ENCODE assay signal across 23 cellular contexts in the genomic region with DNA sequence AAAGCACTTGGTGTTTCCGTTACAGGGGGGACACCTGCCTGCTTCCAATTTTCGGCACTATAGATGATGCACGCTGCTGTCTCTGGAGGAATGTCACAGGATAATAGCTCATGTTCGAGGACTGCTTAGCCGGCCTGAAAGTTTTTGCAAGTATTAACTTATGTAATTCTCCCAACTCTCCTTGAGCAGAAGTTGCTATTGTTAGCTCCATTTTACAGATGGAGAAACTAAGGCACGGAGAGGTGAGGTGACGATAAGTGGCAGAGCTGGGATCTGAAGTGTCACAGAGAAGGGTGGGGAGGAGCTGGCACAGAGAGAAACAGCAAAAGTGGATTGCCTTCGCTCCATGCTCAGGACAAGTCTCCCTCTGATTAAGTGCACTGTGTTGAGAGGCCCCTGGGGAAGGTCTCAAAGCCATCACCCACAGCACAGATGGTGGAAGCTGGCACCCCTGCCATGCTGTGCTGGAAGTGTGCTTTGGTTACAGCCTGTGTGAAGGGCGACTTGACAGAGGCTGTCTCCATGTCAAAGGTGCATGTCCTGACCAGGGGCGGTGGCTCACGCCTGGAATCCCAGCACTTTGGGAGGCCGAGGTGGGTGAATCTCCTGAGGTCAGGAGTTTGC. TPM values are rescaled to one million over a fixed set of nuclear protein-coding genes. Genes with fewer than 3 reads are reported as not detected.
DNase-seq lines count a peak whose midpoint lies in the region; ATAC-seq and TF ChIP-seq lines count a peak whose summit lies in the region.
"Had no signal": no experiment of that assay in that cellular context is flagged by ENCODE, and none has a peak within 500 bp of the region (broad histone marks: within the 10 kb centered on the region; RNA-seq: fewer than 3 reads in every experiment).

No MANE protein-coding gene starts in this region.

- no peak overlapping the region for H2AFZ ChIP-seq in mammary epithelial cell (ENCODE audit: low read depth, low read length)
- H2AFZ ChIP-seq: parathyroid adenoma had no signal

- no peak for ATAC-seq in CD8-positive, alpha-beta T cell
- ATAC-seq in naive thymus-derived CD4-positive, alpha-beta T cell: no peak
- ATAC-seq: effector memory CD8-positive, alpha-beta T cell; Panc1; upper lobe of right lung had no signal

- no peaks in the 10 kb centered on the region for H3K36me3 ChIP-seq in CD8-positive, alpha-beta T cell (ENCODE audit: insufficient read depth, low read length)
- H3K36me3 ChIP-seq in naive thymus-derived CD4-positive, alpha-beta T cell (ENCODE audit: control insufficient read depth in 2 of 3, insufficient read depth in 3 of 3, low read length in 3 of 3): no peaks in the 10 kb centered on the region
- H3K36me3 ChIP-seq in mammary epithelial cell (ENCODE audit: insufficient read depth, low read length): no peaks in the 10 kb centered on the region
- H3K36me3 ChIP-seq: colonic mucosa, heart left ventricle, right atrium auricular region, upper lobe of right lung had no signal

- H3K9me3 Mint-ChIP-seq in CD8-positive, alpha-beta T cell: no peaks in the 10 kb centered on the region
- no peaks in the 10 kb centered on the region for H3K9me3 Mint-ChIP-seq in naive thymus-derived CD4-positive, alpha-beta T cell
- H3K9me3 Mint-ChIP-seq: activated T-cell treated with anti-CD3 and anti-CD28 coated beads, Interleukin-2, amount 50 U/mL, for 4 hours; CD4-positive, CD25-positive, alpha-beta regulatory T cell; effector memory CD8-positive, alpha-beta T cell; IgD-negative memory B cell; nephron had no signal

- H3K4me3 ChIP-seq in CD8-positive, alpha-beta T cell (ENCODE audit: low read depth, low read length): no peak overlapping the region
- H3K4me3 ChIP-seq in naive thymus-derived CD4-positive, alpha-beta T cell (ENCODE audit: low read length): no peak overlapping the region
- H3K4me3 ChIP-seq in mammary epithelial cell (replicated peaks in 1 of 3; ENCODE audit: insufficient read depth in 1 of 3, low read depth in 2 of 3, low read length in 3 of 3): no peak overlapping the region
- H3K4me3 ChIP-seq: colonic mucosa, heart left ventricle, right atrium auricular region, smooth muscle cell, upper lobe of right lung had no signal

- H3K27me3 ChIP-seq in CD8-positive, alpha-beta T cell (ENCODE audit: insufficient read depth, low read length): no peaks in the 10 kb centered on the region
- H3K27me3 ChIP-seq in naive thymus-derived CD4-positive, alpha-beta T cell (ENCODE audit: control insufficient read depth in 2 of 2, insufficient read depth in 2 of 2, low read length in 2 of 2): no peaks in the 10 kb centered on the region
- no peaks in the 10 kb centered on the region for H3K27me3 ChIP-seq in mammary epithelial cell (ENCODE audit: insufficient read depth, low read length)
- H3K27me3 ChIP-seq: colonic mucosa, right atrium auricular region, upper lobe of right lung had no signal

- POLR2A ChIA-PET in CD8-positive, alpha-beta T cell (lab: Charles Lee): interaction anchor here (0.6 to 1.4 kb wide), 2 partner anchors 27 to 184 kb away, joined by 3 read pairs; no protein-coding TSS in a partner anchor
- POLR2A ChIA-PET in naive thymus-derived CD4-positive, alpha-beta T cell (lab: Charles Lee): interaction anchor here (0.6 to 1.6 kb wide), 5 partner anchors 9 to 107 kb away, joined by 3 to 7 read pairs (median 4); no protein-coding TSS in a partner anchor
- POLR2A ChIA-PET in GM10248 (lab: Yijun Ruan, JAX): no interaction called here

- H3K27me3 Mint-ChIP-seq in CD8-positive, alpha-beta T cell (ENCODE audit: low read depth): no peaks in the 10 kb centered on the region
- no peaks in the 10 kb centered on the region for H3K27me3 Mint-ChIP-seq in naive thymus-derived CD4-positive, alpha-beta T cell
- H3K27me3 Mint-ChIP-seq: CD4-positive, CD25-positive, alpha-beta regulatory T cell had no signal

- CTCF ChIA-PET in CD8-positive, alpha-beta T cell (lab: Charles Lee): interaction anchor here (0.8 to 1.3 kb wide), 2 partner anchors 31 to 34 kb away, joined by 3 to 6 read pairs; no protein-coding TSS in a partner anchor
- CTCF ChIA-PET in naive thymus-derived CD4-positive, alpha-beta T cell (lab: Charles Lee): interaction anchor here (0.6 kb wide), 1 partner anchor 57 kb away, joined by 3 read pairs; no protein-coding TSS in a partner anchor
- CTCF ChIA-PET in GM10248 (lab: Yijun Ruan, JAX) (interaction anchor here (1.2 to 1.5 kb wide), 2 partner anchors 18 to 25 kb away, joined by 3 read pairs; no protein-coding TSS in a partner anchor), mammary epithelial cell (lab: Charles Lee; ENCODE audit: low non-redundant PET) (no interaction called here)

- H3K36me3 Mint-ChIP-seq in CD8-positive, alpha-beta T cell: peaks cover 11% of the 10 kb centered on the region
- peaks cover 3 to 39% (median 5%) of the 10 kb centered on the region in 5 donors for H3K36me3 Mint-ChIP-seq in naive thymus-derived CD4-positive, alpha-beta T cell

- peak overlapping the region; percentile 29 for H3K4me3 Mint-ChIP-seq in CD8-positive, alpha-beta T cell
- peak overlapping the region in 8 of 10 donors; percentile 21 to 62 (median 40) for H3K4me3 Mint-ChIP-seq in naive thymus-derived CD4-positive, alpha-beta T cell

- WGBS in mammary epithelial cell (ENCODE audit: low coverage, missing lambda C conversion rate): 73% methylated on average over 11 of the region's 12 CpGs

- H3K79me2 ChIP-seq in mammary epithelial cell (ENCODE audit: insufficient read depth, low read length): no peaks in the 10 kb centered on the region
- H3K79me2 ChIP-seq: parathyroid adenoma had no signal

- no peaks in the 10 kb centered on the region for H3K9me3 ChIP-seq in CD8-positive, alpha-beta T cell (ENCODE audit: low read length)
- no peaks in the 10 kb centered on the region for H3K9me3 ChIP-seq in naive thymus-derived CD4-positive, alpha-beta T cell (ENCODE audit: control insufficient read depth in 2 of 3, low read length in 3 of 3)
- no peaks in the 10 kb centered on the region for H3K9me3 ChIP-seq in mammary epithelial cell (replicated peaks; ENCODE audit: insufficient read depth, low read length)
- H3K9me3 ChIP-seq: colonic mucosa, heart left ventricle, right atrium auricular region, upper lobe of right lung had no signal

- H3K4me2 ChIP-seq in mammary epithelial cell (ENCODE audit: insufficient read depth, low read depth, low read length): no peak overlapping the region
- H3K4me2 ChIP-seq: smooth muscle cell had no signal

- dilution Hi-C loops in mammary epithelial cell (cut with HindIII; ENCODE audit: low sequenced_read_pairs): loop anchor here (5.0 kb wide), 1 partner anchor 37 kb away; no protein-coding TSS in a partner anchor

- no peaks in the 10 kb centered on the region for H4K20me1 ChIP-seq in mammary epithelial cell (ENCODE audit: insufficient read depth, low read length)

- peaks cover 39% of the 10 kb centered on the region for H3K4me1 ChIP-seq in CD8-positive, alpha-beta T cell (ENCODE audit: insufficient read depth, low read length)
- peaks cover 17 to 31% of the 10 kb centered on the region in 2 donors for H3K4me1 ChIP-seq in naive thymus-derived CD4-positive, alpha-beta T cell (ENCODE audit: control insufficient read depth in 2 of 2, insufficient read depth in 2 of 2, low read length in 2 of 2)
- H3K4me1 ChIP-seq in mammary epithelial cell (ENCODE audit: insufficient read depth, low read length): no peaks in the 10 kb centered on the region
- H3K4me1 ChIP-seq: upper lobe of right lung had no signal

- TF ChIP-seq CTCF in CD8-positive, alpha-beta T cell (IDR thresholded peaks at IDR 0.05): no peak
- TF ChIP-seq CTCF in GM10248 (IDR thresholded peaks at IDR 0.05; ENCODE audit: control extremely low read depth, extremely low read depth, low read depth, missing control alignments) (no peak), mammary epithelial cell (conservative IDR thresholded peaks at IDR 0.05 in 1 of 2, IDR thresholded peaks at IDR 0.05 in 1 of 2; ENCODE audit: extremely low read depth in 1 of 2, insufficient read depth in 1 of 2, low read depth in 1 of 2, low read length in 2 of 2) (no peak)

- H3K27ac ChIP-seq in CD8-positive, alpha-beta T cell (ENCODE audit: low read depth, low read length): no peak overlapping the region
- H3K27ac ChIP-seq in naive thymus-derived CD4-positive, alpha-beta T cell (ENCODE audit: low read depth, low read length): no peak overlapping the region
- H3K27ac ChIP-seq in mammary epithelial cell (ENCODE audit: insufficient read depth, low read depth, low read length): no peak overlapping the region
- H3K27ac ChIP-seq: colonic mucosa, heart left ventricle, parathyroid adenoma, right atrium auricular region, upper lobe of right lung had no signal

- no peak overlapping the region for H3K9ac ChIP-seq in mammary epithelial cell (ENCODE audit: insufficient read depth, low read length)
- H3K9ac ChIP-seq: parathyroid adenoma had no signal

- in situ Hi-C loops in mammary epithelial cell (cut with MboI; ENCODE audit: low sequenced_read_pairs in 2 of 2): no loop called here

- intact Hi-C loops in CD8-positive, alpha-beta T cell (cut with DNase I, micrococcal nuclease): no loop called here
- intact Hi-C loops in naive thymus-derived CD4-positive, alpha-beta T cell (cut with micrococcal nuclease): no loop called here
- intact Hi-C loops in mammary epithelial cell (cut with micrococcal nuclease): no loop called here

- H3K27ac Mint-ChIP-seq in CD8-positive, alpha-beta T cell: no peak overlapping the region
- peak overlapping the region in 7 of 9 donors; percentile 19 to 91 (median 59) for H3K27ac Mint-ChIP-seq in naive thymus-derived CD4-positive, alpha-beta T cell
- H3K27ac Mint-ChIP-seq: effector memory CD8-positive, alpha-beta T cell; IgD-negative memory B cell had no signal

- peaks cover 44% of the 10 kb centered on the region for H3K4me1 Mint-ChIP-seq in CD8-positive, alpha-beta T cell (ENCODE audit: low read depth)
- peaks cover 30 to 60% (median 49%) of the 10 kb centered on the region in 7 donors for H3K4me1 Mint-ChIP-seq in naive thymus-derived CD4-positive, alpha-beta T cell

- BruUV-seq in mammary epithelial cell (replicated peaks; lab: Mats Ljungman, UMichigan): no TSS peak

- no peak for DNase-seq in CD8-positive, alpha-beta T cell
- DNase-seq in NCI-H1092 (lab: John Stamatoyannopoulos, UW): peak; percentile 41
- DNase-seq in NCI-H524 treated with DMSO at 0.1 percent for 48 hours (lab: John Stamatoyannopoulos, UW): peak; percentile 55
- DNase-seq in naive thymus-derived CD4-positive, alpha-beta T cell: no peak
- no peak for DNase-seq in GM10248 (ENCODE audit: extremely low spot score)
- DNase-seq in mammary epithelial cell: no peak
- DNase-seq in NCI-H748 treated with DMSO at 0.1 percent for 48 hours (lab: John Stamatoyannopoulos, UW): no peak
- DNase-seq: CD4-positive, CD25-positive, alpha-beta regulatory T cell; effector memory CD8-positive, alpha-beta T cell; erythroblast; kidney; NCI-H1048; NCI-H510A treated with DMSO at 0.1 percent for 48 hours; upper lobe of right lung had no signal

RNA-seq across cellular contexts. Expression of gene MEAK7, which starts 40.8 kb away (rescaled TPM):
- 1 to 10 TPM; 2.1 to 2.2 TPM for total RNA-seq in CD8-positive, alpha-beta T cell
- total RNA-seq in naive thymus-derived CD4-positive, alpha-beta T cell: 10 to 100 TPM in 2 of 5 experiments, 1 to 10 TPM in 3; 6.3 to 56.1 (median 9.3) TPM
- 1 to 10 TPM; 4.0 to 9.3 TPM for polyA plus RNA-seq in naive thymus-derived CD4-positive, alpha-beta T cell
- 100 to 1,000 TPM in 1 of 2 donors, 10 to 100 TPM in 1; 73.5 to 107 TPM for total RNA-seq in mammary epithelial cell
- polyA plus RNA-seq in mammary epithelial cell: 67.1 TPM
- 84.8 TPM for polyA minus RNA-seq in mammary epithelial cell

Comparison
In these comparisons a context has a peak if more than half of its experiments do, and no peak if none do; other contexts are left out.
1. DNase-seq: peak in NCI-H1092 (single experiment) and NCI-H524 treated with DMSO at 0.1 percent for 48 hours (single experiment); none in CD8-positive, alpha-beta T cell (0 of 7), naive thymus-derived CD4-positive, alpha-beta T cell (0 of 9), GM10248 (single experiment), mammary epithelial cell (single experiment) and NCI-H748 treated with DMSO at 0.1 percent for 48 hours (single experiment).